Comparison of ENCODE assay signal across 38 cellular contexts in genomic region chr15:65993762-65994161, GRCh38.
"Had no signal": no experiment of that assay in that cellular context is flagged by ENCODE, and none has a peak within 500 bp of the region (broad histone marks: within the 10 kb centered on the region; RNA-seq: fewer than 3 reads in every experiment).

No MANE protein-coding gene starts in this region.

- H3K27ac ChIP-seq: adrenal gland, ascending aorta, body of pancreas, brain microvascular endothelial cell, breast epithelium, cardiac muscle cell had no signal

- H3K4me1 ChIP-seq: adrenal gland, ascending aorta, body of pancreas, breast epithelium had no signal

- H3K4me3 Mint-ChIP-seq: activated naive CD4-positive, alpha-beta T cell treated with anti-CD3 and anti-CD28 coated beads for 36 hours; activated naive CD4-positive, alpha-beta T cell treated with anti-CD3 and anti-CD28 coated beads, Interleukin-2, amount 10 ng/mL, durations not matched to agents 7 days and 5 days; activated naive CD4-positive, alpha-beta T cell treated with anti-CD3 and anti-CD28 coated beads, Interleukin-2, amount 50 U/mL, for 24 hours; activated naive CD8-positive, alpha-beta T cell; activated naive CD8-positive, alpha-beta T cell treated with anti-CD3 and anti-CD28 coated beads for 36 hours; activated naive CD8-positive, alpha-beta T cell treated with anti-CD3 and anti-CD28 coated beads, Interleukin-2, amount 10 ng/mL, durations not matched to agents 7 days and 5 days; activated naive CD8-positive, alpha-beta T cell treated with anti-CD3 and anti-CD28 coated beads, Interleukin-2, amount 50 U/mL, for 24 hours; activated T-cell treated with anti-CD3 and anti-CD28 coated beads, Interleukin-2, amount 50 U/mL, for 24 hours; activated T-cell treated with anti-CD3 and anti-CD28 coated beads, Interleukin-2, amount 50 U/mL, for 4 hours; activated T-cell treated with anti-CD3 and anti-CD28 coated beads, Interleukin-2, amount 50 U/mL, for 72 hours; activated T-helper 1 cell treated with anti-CD3 and anti-CD28 coated beads, Interleukin-12 subunit alpha, Interleukin-12 subunit beta, Interleukin-2, Interleukin-4 antibody, amounts not matched to agents 30 ng/mL and 10 ng/mL and 1 ng/mL, durations not matched to agents 14 hours and 24 hours and 36 hours; activated T-helper 17 cell treated with anti-CD3 and anti-CD28 coated beads, Interleukin-2, amount 50 U/mL, for 72 hours; brain; central memory CD8-positive, alpha-beta T cell had no signal

- H3K27me3 ChIP-seq: adrenal gland, ascending aorta, body of pancreas, cardiac muscle cell had no signal

- DNase-seq: activated effector memory CD4-positive, alpha-beta T cell treated with anti-CD3 and anti-CD28 coated beads, Interleukin-2, amount 50 U/mL, for 16 hours; activated effector memory CD4-positive, alpha-beta T cell treated with Interleukin-2 at 50 U/mL for 16 hours; activated gamma-delta T cell; activated gamma-delta T cell treated with Interleukin-2 at 50 U/mL for 16 hours; activated naive CD4-positive, alpha-beta T cell; activated naive CD4-positive, alpha-beta T cell treated with anti-CD3 and anti-CD28 coated beads for 36 hours; activated naive CD4-positive, alpha-beta T cell treated with anti-CD3 and anti-CD28 coated beads, Interleukin-2, amount 10 ng/mL, durations not matched to agents 7 days and 5 days; activated naive CD4-positive, alpha-beta T cell treated with anti-CD3 and anti-CD28 coated beads, Interleukin-2, amount 50 U/mL, for 16 hours; activated naive CD4-positive, alpha-beta T cell treated with Interleukin-2 at 50 U/mL for 16 hours; activated naive CD8-positive, alpha-beta T cell treated with anti-CD3 and anti-CD28 coated beads for 36 hours; activated naive CD8-positive, alpha-beta T cell treated with anti-CD3 and anti-CD28 coated beads, Interleukin-2, amount 10 ng/mL, durations not matched to agents 7 days and 5 days; activated naive CD8-positive, alpha-beta T cell treated with anti-CD3 and anti-CD28 coated beads, Interleukin-2, amount 50 U/mL, for 24 hours; activated T-cell treated with anti-CD3 and anti-CD28 coated beads, Interleukin-2, amount 50 U/mL, for 24 hours; activated T-cell treated with anti-CD3 and anti-CD28 coated beads, Interleukin-2, amount 50 U/mL, for 4 hours; activated T-cell treated with anti-CD3 and anti-CD28 coated beads, Interleukin-2, amount 50 U/mL, for 48 hours; activated T-cell treated with anti-CD3 and anti-CD28 coated beads, Interleukin-2, amount 50 U/mL, for 72 hours; adrenal gland; amniotic stem cell; amygdala; anterior cingulate cortex; body of pancreas; brain microvascular endothelial cell; caudate nucleus; central memory CD4-positive, alpha-beta T cell; cerebellar nuclear complex had no signal

- H3K36me3 Mint-ChIP-seq: activated naive CD4-positive, alpha-beta T cell treated with anti-CD3 and anti-CD28 coated beads, Interleukin-2, amount 10 ng/mL, durations not matched to agents 7 days and 5 days; activated naive CD4-positive, alpha-beta T cell treated with anti-CD3 and anti-CD28 coated beads, Interleukin-2, amount 50 U/mL, for 24 hours; activated naive CD4-positive, alpha-beta T cell treated with anti-CD3 and anti-CD28 coated beads, Interleukin-2, amount 50 U/mL, for 72 hours; activated naive CD8-positive, alpha-beta T cell; activated naive CD8-positive, alpha-beta T cell treated with anti-CD3 and anti-CD28 coated beads for 36 hours; activated naive CD8-positive, alpha-beta T cell treated with anti-CD3 and anti-CD28 coated beads, Interleukin-2, amount 10 ng/mL, durations not matched to agents 7 days and 5 days; brain had no signal

- H3K9me3 ChIP-seq: adrenal gland, ascending aorta, body of pancreas, breast epithelium had no signal

- H3K27ac Mint-ChIP-seq: activated naive CD4-positive, alpha-beta T cell treated with anti-CD3 and anti-CD28 coated beads for 36 hours; activated naive CD4-positive, alpha-beta T cell treated with anti-CD3 and anti-CD28 coated beads, Interleukin-2, amount 10 ng/mL, durations not matched to agents 7 days and 5 days; activated naive CD4-positive, alpha-beta T cell treated with anti-CD3 and anti-CD28 coated beads, Interleukin-2, amount 50 U/mL, for 24 hours; activated naive CD4-positive, alpha-beta T cell treated with anti-CD3 and anti-CD28 coated beads, Interleukin-2, amount 50 U/mL, for 72 hours; activated naive CD8-positive, alpha-beta T cell; activated naive CD8-positive, alpha-beta T cell treated with anti-CD3 and anti-CD28 coated beads for 36 hours; activated naive CD8-positive, alpha-beta T cell treated with anti-CD3 and anti-CD28 coated beads, Interleukin-2, amount 10 ng/mL, durations not matched to agents 7 days and 5 days; activated naive CD8-positive, alpha-beta T cell treated with anti-CD3 and anti-CD28 coated beads, Interleukin-2, amount 50 U/mL, for 24 hours; activated T-cell treated with anti-CD3 and anti-CD28 coated beads, Interleukin-2, amount 50 U/mL, for 24 hours; activated T-cell treated with anti-CD3 and anti-CD28 coated beads, Interleukin-2, amount 50 U/mL, for 72 hours; activated T-helper 1 cell treated with anti-CD3 and anti-CD28 coated beads, Interleukin-12 subunit alpha, Interleukin-12 subunit beta, Interleukin-2, Interleukin-4 antibody, amounts not matched to agents 30 ng/mL and 10 ng/mL and 1 ng/mL, durations not matched to agents 14 hours and 24 hours and 36 hours; activated T-helper 17 cell treated with anti-CD3 and anti-CD28 coated beads, Interleukin-2, amount 50 U/mL, for 72 hours; activated T-helper 2 cell treated with anti-CD3 and anti-CD28 coated beads, Interferon-gamma antibody, Interleukin-2, Interleukin-4, amounts not matched to agents 10 μg/mL and 5 μg/mL and 100 μg/mL, durations not matched to agents 14 hours and 24 hours and 36 hours had no signal

- H3K4me3 ChIP-seq: adrenal gland, ascending aorta, body of pancreas, breast epithelium, cardiac muscle cell had no signal

- H3K36me3 ChIP-seq: adrenal gland, ascending aorta, brain microvascular endothelial cell, breast epithelium, cardiac muscle cell had no signal

- FAIRE-seq: astrocyte, bronchial epithelial cell had no signal

- ATAC-seq: activated naive CD4-positive, alpha-beta T cell treated with anti-CD3 and anti-CD28 coated beads, Interleukin-2, amount 50 U/mL, for 72 hours; activated naive CD8-positive, alpha-beta T cell treated with anti-CD3 and anti-CD28 coated beads, Interleukin-2, amount 50 U/mL, for 24 hours; activated T-cell treated with anti-CD3 and anti-CD28 coated beads, Interleukin-2, amount 50 U/mL, for 4 hours; activated T-cell treated with anti-CD3 and anti-CD28 coated beads, Interleukin-2, amount 50 U/mL, for 72 hours; activated T-helper 17 cell treated with anti-CD3 and anti-CD28 coated beads, Interleukin-2, amount 50 U/mL, for 72 hours; body of pancreas had no signal

- H3K9me3 Mint-ChIP-seq: activated naive CD4-positive, alpha-beta T cell treated with anti-CD3 and anti-CD28 coated beads for 36 hours; activated naive CD4-positive, alpha-beta T cell treated with anti-CD3 and anti-CD28 coated beads, Interleukin-2, amount 10 ng/mL, durations not matched to agents 7 days and 5 days; activated naive CD4-positive, alpha-beta T cell treated with anti-CD3 and anti-CD28 coated beads, Interleukin-2, amount 50 U/mL, for 24 hours; activated naive CD4-positive, alpha-beta T cell treated with anti-CD3 and anti-CD28 coated beads, Interleukin-2, amount 50 U/mL, for 72 hours; activated naive CD8-positive, alpha-beta T cell treated with anti-CD3 and anti-CD28 coated beads for 36 hours; activated naive CD8-positive, alpha-beta T cell treated with anti-CD3 and anti-CD28 coated beads, Interleukin-2, amount 10 ng/mL, durations not matched to agents 7 days and 5 days; activated naive CD8-positive, alpha-beta T cell treated with anti-CD3 and anti-CD28 coated beads, Interleukin-2, amount 50 U/mL, for 24 hours; activated T-cell treated with anti-CD3 and anti-CD28 coated beads, Interleukin-2, amount 50 U/mL, for 24 hours; activated T-cell treated with anti-CD3 and anti-CD28 coated beads, Interleukin-2, amount 50 U/mL, for 4 hours; activated T-cell treated with anti-CD3 and anti-CD28 coated beads, Interleukin-2, amount 50 U/mL, for 72 hours; activated T-helper 1 cell treated with anti-CD3 and anti-CD28 coated beads, Interleukin-12 subunit alpha, Interleukin-12 subunit beta, Interleukin-2, Interleukin-4 antibody, amounts not matched to agents 30 ng/mL and 10 ng/mL and 1 ng/mL, durations not matched to agents 14 hours and 24 hours and 36 hours; activated T-helper 17 cell treated with anti-CD3 and anti-CD28 coated beads, Interleukin-2, amount 50 U/mL, for 72 hours; activated T-helper 2 cell treated with anti-CD3 and anti-CD28 coated beads, Interferon-gamma antibody, Interleukin-2, Interleukin-4, amounts not matched to agents 10 μg/mL and 5 μg/mL and 100 μg/mL, durations not matched to agents 14 hours and 24 hours and 36 hours; brain; central memory CD8-positive, alpha-beta T cell had no signal

- H3K4me1 Mint-ChIP-seq: activated naive CD4-positive, alpha-beta T cell treated with anti-CD3 and anti-CD28 coated beads, Interleukin-2, amount 10 ng/mL, durations not matched to agents 7 days and 5 days; activated naive CD4-positive, alpha-beta T cell treated with anti-CD3 and anti-CD28 coated beads, Interleukin-2, amount 50 U/mL, for 24 hours; activated naive CD8-positive, alpha-beta T cell treated with anti-CD3 and anti-CD28 coated beads for 36 hours; activated naive CD8-positive, alpha-beta T cell treated with anti-CD3 and anti-CD28 coated beads, Interleukin-2, amount 10 ng/mL, durations not matched to agents 7 days and 5 days; activated naive CD8-positive, alpha-beta T cell treated with anti-CD3 and anti-CD28 coated beads, Interleukin-2, amount 50 U/mL, for 24 hours; activated T-helper 17 cell treated with anti-CD3 and anti-CD28 coated beads, Interleukin-2, amount 50 U/mL, for 72 hours; central memory CD8-positive, alpha-beta T cell had no signal
